In the genomic region with DNA sequence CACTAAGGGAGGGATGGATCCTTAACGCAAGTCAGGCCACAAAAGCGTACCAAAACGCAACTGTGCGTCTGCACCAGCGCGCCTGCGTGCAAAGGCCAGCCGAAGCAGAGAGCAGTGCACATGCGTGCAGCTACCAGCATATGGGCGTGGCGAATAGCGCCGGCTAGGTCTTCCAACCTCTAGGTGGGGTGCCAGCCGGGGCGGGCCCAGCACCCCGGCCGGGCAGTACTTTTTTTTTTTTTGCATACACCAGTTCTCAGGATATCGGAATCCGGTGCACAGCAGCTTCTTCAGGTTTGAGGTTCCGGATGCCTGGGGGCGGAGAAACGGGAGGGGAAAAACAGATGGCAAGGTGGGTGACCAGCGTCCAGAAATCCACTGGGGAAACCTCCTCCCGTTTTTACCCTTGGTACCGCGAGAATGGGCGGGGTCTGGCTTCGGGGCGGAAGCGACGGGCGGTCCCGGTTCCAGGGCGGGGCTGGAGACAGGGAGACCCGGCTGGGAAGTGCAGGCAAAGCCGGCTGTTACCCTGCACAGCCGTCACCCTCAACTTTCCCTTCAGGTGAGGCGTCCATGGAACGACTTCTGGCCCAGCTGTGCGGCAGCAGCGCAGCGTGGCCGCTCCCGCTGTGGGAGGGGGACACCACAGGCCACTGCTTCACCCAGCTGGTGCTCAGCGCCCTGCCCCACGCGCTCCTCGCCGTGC, we compare ENCODE assay signal across 7 cellular contexts.
DNase-seq lines count a peak whose midpoint lies in the region; ATAC-seq lines count a peak whose summit lies in the region.

Gene ABCC10 (plus strand): TSS at position 136 of the 706 bp plus-strand sequence. CDS start 438 bp downstream, at position 574.

- DNase-seq in NCI-H2081 (lab: John Stamatoyannopoulos, UW), result peak; percentile 93 to 97
- DNase-seq in T1000 (lab: John Stamatoyannopoulos, UW), result peak; percentile 96
- DNase-seq in astrocyte of the hippocampus (ENCODE audit: low read depth, low spot score), result peak; percentile 97
- peak; percentile 89 to 90 for DNase-seq in hippocampal formation (lab: John Stamatoyannopoulos, UW)
- peak; percentile 97 for DNase-seq in retina

- peak; percentile 40 for ATAC-seq in GM18508 (IDR thresholded peaks at IDR 0.05; ENCODE audit: insufficient read depth, unreplicated experiment)
- peak; percentile 88 for ATAC-seq in HG03025 (IDR thresholded peaks at IDR 0.05; ENCODE audit: low FRiP score, unreplicated experiment)

Comparison
In these comparisons a context has a peak if more than half of its experiments do, and no peak if none do; other contexts are left out.
1. Peak in every context shown above with its lines: DNase-seq and ATAC-seq.